In the genomic region with DNA sequence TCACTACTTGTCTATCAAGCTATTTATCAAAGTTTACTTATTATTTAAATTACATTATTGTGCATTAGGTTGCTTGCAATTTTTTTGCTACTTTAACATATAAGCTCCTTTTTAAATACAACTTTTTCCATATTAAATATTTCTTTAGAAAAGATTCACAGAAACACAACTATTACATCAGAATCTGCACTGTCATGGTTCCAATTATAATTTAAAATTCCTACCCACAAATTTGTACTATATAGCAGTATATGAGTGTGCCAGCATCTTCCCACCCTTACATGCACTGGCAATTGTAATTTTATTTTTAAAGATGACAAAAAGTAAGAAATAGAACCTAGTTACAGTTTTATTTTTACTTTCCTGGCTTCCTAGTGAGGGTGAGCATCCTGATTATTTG, we compare ENCODE assay signal across 18 cellular contexts. TPM values are rescaled to one million over a fixed set of nuclear protein-coding genes. Genes with fewer than 3 reads are reported as not detected.
DNase-seq lines count a peak whose midpoint lies in the region; ATAC-seq, FAIRE-seq and TF ChIP-seq lines count a peak whose summit lies in the region.
"Had no signal": no experiment of that assay in that cellular context is flagged by ENCODE, and none has a peak within 500 bp of the region (broad histone marks: within the 10 kb centered on the region; RNA-seq: fewer than 3 reads in every experiment).

No MANE protein-coding gene starts in this region.

- peaks cover 1% of the 10 kb centered on the region for H3K27me3 Mint-ChIP-seq in GM23338 (ENCODE audit: insufficient read depth, low read depth, poor library complexity)
- H3K27me3 Mint-ChIP-seq: CD4-positive, alpha-beta memory T cell had no signal

- no peaks in the 10 kb centered on the region for H3K4me1 Mint-ChIP-seq in GM23338

- H3K36me3 Mint-ChIP-seq in GM23338 (ENCODE audit: low read depth), result peaks cover 3% of the 10 kb centered on the region; the same call in 1 of the 3 replicates

- FAIRE-seq in A549 (lab: Jason Lieb, UNC) (no peak), small intestine (lab: Jason Lieb, UNC) (peak; percentile 88)
- FAIRE-seq: GM12892, H1 had no signal

- H3K9me2 ChIP-seq in GM23338 (ENCODE audit: insufficient read depth), result no peaks in the 10 kb centered on the region; the same call in 1 of the 2 replicates

- H3K27ac ChIP-seq in A549 (no peak overlapping the region), GM23338 (ENCODE audit: low read depth) (no peak overlapping the region), SK-N-MC (peak overlapping the region; percentile 83; the same call in 1 of the 2 replicates), small intestine (ENCODE audit: low read depth in 1 of 2, low read length in 1 of 2) (no peak overlapping the region), thyroid gland (no peak overlapping the region)

- TF ChIP-seq EP300 in A549 (IDR thresholded peaks at IDR 0.05), result no peak

- no peaks in the 10 kb centered on the region for H3K4me1 ChIP-seq in A549
- no peaks in the 10 kb centered on the region for H3K4me1 ChIP-seq in GM23338 (ENCODE audit: insufficient read depth)
- H3K4me1 ChIP-seq in small intestine (ENCODE audit: control insufficient read depth in 2 of 2, insufficient read depth in 1 of 2, low read depth in 1 of 2, low read length in 1 of 2), result no peaks in the 10 kb centered on the region
- no peaks in the 10 kb centered on the region for H3K4me1 ChIP-seq in thyroid gland

- no peak overlapping the region for H3K4me3 Mint-ChIP-seq in GM23338
- H3K4me3 Mint-ChIP-seq: CD4-positive, alpha-beta memory T cell had no signal

- H3F3A ChIP-seq in GM23338 (replicated peaks; ENCODE audit: low read depth), result no peaks in the 10 kb centered on the region

- no peak for TF ChIP-seq RAD21 in A549 (conservative IDR thresholded peaks at IDR 0.05 in 1 of 2, IDR thresholded peaks at IDR 0.05 in 1 of 2)

- H3K36me3 ChIP-seq in GM23338 (ENCODE audit: insufficient read depth) (no peaks in the 10 kb centered on the region), SK-N-MC (ENCODE audit: insufficient read depth, low read length) (no peaks in the 10 kb centered on the region), small intestine (ENCODE audit: control insufficient read depth in 2 of 2, insufficient read depth in 2 of 2, low read length in 2 of 2) (no peaks in the 10 kb centered on the region), thyroid gland (no peaks in the 10 kb centered on the region)

- peaks cover 1% of the 10 kb centered on the region; the same call in 2 of the 3 replicates for H3K9me3 Mint-ChIP-seq in GM23338

- ATAC-seq in A549 (no peak), GM23338 (no peak)

- H3K4me2 ChIP-seq in A549 (no peak overlapping the region), GM23338 (no peak overlapping the region)

- TF ChIP-seq CTCF in A549 (IDR thresholded peaks at IDR 0.05) (no peak), GM23338 (conservative IDR thresholded peaks at IDR 0.05; ENCODE audit: low read depth in 2 of 2) (no peak), thyroid gland (IDR thresholded peaks at IDR 0.05) (no peak)

- H3K4me3 ChIP-seq in A549 (no peak overlapping the region), GM23338 (no peak overlapping the region), SK-N-MC (no peak overlapping the region), small intestine (ENCODE audit: low read depth in 1 of 2, low read length in 2 of 2) (no peak overlapping the region), thyroid gland (replicated peaks in 1 of 3) (no peak overlapping the region)

- POLR2A ChIA-PET in A549 (lab: Yijun Ruan, JAX), result no interaction called here

- no peaks in the 10 kb centered on the region for H4K20me1 ChIP-seq in GM23338 (replicated peaks; ENCODE audit: insufficient read depth)

- TF ChIP-seq POLR2A in A549 (IDR thresholded peaks at IDR 0.05; ENCODE audit: low read length), result no peak
- no peak for TF ChIP-seq POLR2A in thyroid gland (IDR thresholded peaks at IDR 0.05)

- no peak overlapping the region for H2AFZ ChIP-seq in GM23338

- H3K27me3 ChIP-seq in GM23338 (ENCODE audit: insufficient read depth), result no peaks in the 10 kb centered on the region
- no peaks in the 10 kb centered on the region for H3K27me3 ChIP-seq in small intestine (ENCODE audit: control insufficient read depth in 2 of 2, insufficient read depth in 2 of 2, low read length in 2 of 2)
- no peaks in the 10 kb centered on the region for H3K27me3 ChIP-seq in thyroid gland

- intact Hi-C loops in thyroid gland (cut with DNase I), result no loop called here

- H3K9ac ChIP-seq in SK-N-MC (ENCODE audit: insufficient read length), result no peak overlapping the region

- H3K9me3 ChIP-seq in A549, result no peaks in the 10 kb centered on the region
- no peaks in the 10 kb centered on the region for H3K9me3 ChIP-seq in SK-N-MC (ENCODE audit: low read depth, low read length)
- H3K9me3 ChIP-seq in small intestine (ENCODE audit: control insufficient read depth, low read depth), result no peaks in the 10 kb centered on the region
- H3K9me3 ChIP-seq in thyroid gland, result no peaks in the 10 kb centered on the region

- CTCF ChIA-PET in A549 (lab: Yijun Ruan, JAX), result no interaction called here

- H3K27ac Mint-ChIP-seq in GM23338, result peak overlapping the region; percentile 48; the same call in 1 of the 2 replicates
- H3K27ac Mint-ChIP-seq: CD4-positive, alpha-beta memory T cell had no signal

- DNase-seq in A549 (ENCODE audit: low read depth in 1 of 2, low spot score in 1 of 2) (no peak), GM23338 (ENCODE audit: low spot score) (no peak), SK-N-MC (ENCODE audit: low read depth, low spot score) (no peak), small intestine (no peak), thyroid gland (no peak), middle frontal gyrus (ENCODE audit: extremely low spot score, low spot score) (no peak), medulla oblongata (ENCODE audit: extremely low spot score) (no peak)
- DNase-seq: 8988T; C1 segment of cervical spinal cord; Calu3; CD4-positive, alpha-beta memory T cell; COR-L47; DMS53; DMS79 treated with DMSO at 0.1 percent for 48 hours; H7; HCEC 1CT had no signal

- 0 out of 2 replicates have a peak, but pooled peaks cover 3% of the 10 kb centered on the region for H3K79me2 ChIP-seq in GM23338 (replicated peaks; ENCODE audit: insufficient read depth)

TF ChIP-seq in A549, 52 proteins besides CTCF, POLR2A, EP300 and RAD21:
- no peak for TF ChIP-seq NFE2L2 (conservative IDR thresholded peaks at IDR 0.05; ENCODE audit: low read length)
- TF ChIP-seq MAFK (IDR thresholded peaks at IDR 0.05; ENCODE audit: partially characterized antibody), result peak; percentile 17
TF ChIP-seq in A549: peak in this region for 1.

TF ChIP-seq in GM23338, 12 proteins besides CTCF, POLR2A, EP300 and RAD21 (continues in another document):
- TF ChIP-seq, protein P1, sequence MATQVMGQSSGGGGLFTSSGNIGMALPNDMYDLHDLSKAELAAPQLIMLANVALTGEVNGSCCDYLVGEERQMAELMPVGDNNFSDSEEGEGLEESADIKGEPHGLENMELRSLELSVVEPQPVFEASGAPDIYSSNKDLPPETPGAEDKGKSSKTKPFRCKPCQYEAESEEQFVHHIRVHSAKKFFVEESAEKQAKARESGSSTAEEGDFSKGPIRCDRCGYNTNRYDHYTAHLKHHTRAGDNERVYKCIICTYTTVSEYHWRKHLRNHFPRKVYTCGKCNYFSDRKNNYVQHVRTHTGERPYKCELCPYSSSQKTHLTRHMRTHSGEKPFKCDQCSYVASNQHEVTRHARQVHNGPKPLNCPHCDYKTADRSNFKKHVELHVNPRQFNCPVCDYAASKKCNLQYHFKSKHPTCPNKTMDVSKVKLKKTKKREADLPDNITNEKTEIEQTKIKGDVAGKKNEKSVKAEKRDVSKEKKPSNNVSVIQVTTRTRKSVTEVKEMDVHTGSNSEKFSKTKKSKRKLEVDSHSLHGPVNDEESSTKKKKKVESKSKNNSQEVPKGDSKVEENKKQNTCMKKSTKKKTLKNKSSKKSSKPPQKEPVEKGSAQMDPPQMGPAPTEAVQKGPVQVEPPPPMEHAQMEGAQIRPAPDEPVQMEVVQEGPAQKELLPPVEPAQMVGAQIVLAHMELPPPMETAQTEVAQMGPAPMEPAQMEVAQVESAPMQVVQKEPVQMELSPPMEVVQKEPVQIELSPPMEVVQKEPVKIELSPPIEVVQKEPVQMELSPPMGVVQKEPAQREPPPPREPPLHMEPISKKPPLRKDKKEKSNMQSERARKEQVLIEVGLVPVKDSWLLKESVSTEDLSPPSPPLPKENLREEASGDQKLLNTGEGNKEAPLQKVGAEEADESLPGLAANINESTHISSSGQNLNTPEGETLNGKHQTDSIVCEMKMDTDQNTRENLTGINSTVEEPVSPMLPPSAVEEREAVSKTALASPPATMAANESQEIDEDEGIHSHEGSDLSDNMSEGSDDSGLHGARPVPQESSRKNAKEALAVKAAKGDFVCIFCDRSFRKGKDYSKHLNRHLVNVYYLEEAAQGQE (IDR thresholded peaks at IDR 0.05; ENCODE audit: unreplicated experiment), result no peak

RNA-seq across cellular contexts. Expression of a gene that starts 15.8 kb away (rescaled TPM):
- polyA plus RNA-seq in A549 (2011; rRNA removed), result 18.2 and 25.3 TPM in 2 replicates
- 4.0 and 4.7 TPM in 2 replicates for polyA plus RNA-seq in A549 (2012; cell fraction: cytosol; rRNA removed)
- 3.9 and 7.4 TPM in 2 replicates for polyA plus RNA-seq in A549 (2012; cell fraction: nucleus; rRNA removed)
- 14.4 to 16.1 TPM (median 14.5 TPM) in 3 replicates for polyA plus RNA-seq in A549 (2017; fragmentation: RNase III; extraction: RNeasy Plus Mini Kit Qiagen cat#74134 plus additional on column Dnase treatment)
- polyA minus RNA-seq in A549 (2011; rRNA and poly(A)+ RNA removed), result 6.5 and 8.3 TPM in 2 replicates
- total RNA-seq in GM23338 (2014; rRNA removed; shearing (Covaris generic)), result 13.6 and 15.1 TPM in 2 replicates
- polyA plus RNA-seq in GM23338 (2016; fragmentation: Nextera tagmentation; extraction: Ambion mirVana), result 6.8 and 10.2 TPM in 2 replicates
- 10 to 100 TPM; 11.1 to 17.9 (median 13.1) TPM for polyA plus RNA-seq in small intestine
- total RNA-seq in thyroid gland, result 10 to 100 TPM; 32.8 to 44.2 (median 38.2) TPM
